8 cellular contexts compared by ENCODE assay signal in the genomic region with DNA sequence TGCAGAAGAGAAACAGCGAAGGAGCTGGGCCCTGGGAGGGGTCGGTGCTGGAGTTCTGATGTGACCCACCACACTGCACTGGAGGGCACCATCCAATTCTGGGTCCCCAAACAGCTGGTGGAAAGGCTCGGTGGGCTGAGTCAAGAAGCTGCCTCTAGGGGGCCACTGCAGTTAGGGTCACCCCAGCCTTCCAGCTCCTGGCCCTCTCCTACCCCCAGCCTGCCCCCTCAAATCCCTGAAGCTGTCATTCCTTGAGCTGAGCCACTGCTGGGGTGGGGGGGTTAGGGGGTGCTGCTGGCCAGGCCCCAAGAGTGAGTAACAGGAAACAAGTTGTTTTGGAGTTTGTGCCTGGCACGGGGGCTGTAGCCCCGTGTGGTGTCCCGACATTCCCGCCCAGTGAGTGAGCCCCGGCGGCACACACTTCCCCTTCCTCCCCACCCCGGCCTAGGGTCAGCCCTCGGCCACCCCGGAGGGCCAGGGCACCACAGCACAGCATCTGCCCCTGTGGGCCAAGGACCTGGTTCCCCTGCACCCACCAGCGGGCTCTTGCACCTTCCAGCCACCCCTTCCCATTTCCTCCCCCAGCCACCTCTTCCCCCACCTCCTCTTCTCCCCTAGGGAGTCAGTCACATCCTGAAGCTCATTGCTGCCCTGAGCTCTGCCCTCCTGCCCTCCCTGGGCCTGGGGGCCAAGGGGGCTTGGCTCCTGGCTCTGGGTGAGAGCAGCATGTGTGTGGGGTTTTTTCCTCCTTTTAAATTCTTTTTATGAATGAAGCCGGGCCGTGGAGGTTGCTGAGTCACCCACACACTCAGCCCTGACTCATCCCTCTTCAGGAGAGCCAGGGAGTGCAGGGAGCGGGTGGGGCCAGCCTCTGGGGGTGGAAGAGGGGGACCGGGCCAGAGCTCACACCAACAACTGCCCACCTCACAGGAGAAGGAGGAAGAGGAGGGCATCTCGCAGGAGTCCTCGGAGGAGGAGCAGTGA. TPM values are rescaled to one million over a fixed set of nuclear protein-coding genes. Genes with fewer than 3 reads are reported as not detected.
DNase-seq lines count a peak whose midpoint lies in the region; ATAC-seq, FAIRE-seq and TF ChIP-seq lines count a peak whose summit lies in the region.

No MANE protein-coding gene starts in this region.

- peaks cover 5% of the 10 kb centered on the region for H3K9me1 ChIP-seq in K562 (ENCODE audit: control insufficient read depth, insufficient read depth, low read length)

- POLR2A ChIA-PET in A549 (lab: Yijun Ruan, JAX): interaction anchor here (0.5 to 1.3 kb wide), 6 partner anchors 10 to 171 kb away, joined by 3 to 6 read pairs (median 4); no protein-coding TSS in a partner anchor
- POLR2A ChIA-PET in K562 (lab: Yijun Ruan, JAX): interaction anchor here (0.5 to 1.9 kb wide), 9 partner anchors 15 to 1359 kb away, joined by 3 to 10 read pairs (median 7); no protein-coding TSS in a partner anchor

- CTCF ChIA-PET in A549 (lab: Yijun Ruan, JAX) (interaction anchor here (0.6 to 3.9 kb wide), 8 partner anchors 10 to 365 kb away, joined by 3 to 19 read pairs (median 4); a partner anchor contains a TSS), K562 (lab: Yijun Ruan, JAX; ENCODE audit: low intra/inter-chr PET ratio) (interaction anchor here (0.8 kb wide), 1 partner anchor 54 kb away, joined by 4 read pairs; no protein-coding TSS in a partner anchor)

- ATAC-seq in A549 (peak; percentile 55 to 67), K562 (peak; percentile 70), GM21515 (IDR thresholded peaks at IDR 0.05; ENCODE audit: unreplicated experiment) (no peak)

- TF ChIP-seq CTCF in A549 (IDR thresholded peaks at IDR 0.05) (peak; percentile 19; the same call in 2 of the 3 replicates), GM12874 (IDR thresholded peaks at IDR 0.05; ENCODE audit: insufficient read depth, low read depth, low read length) (peak; percentile 59), K562 (IDR thresholded peaks at IDR 0.05 in 2 of 3, conservative IDR thresholded peaks at IDR 0.05 in 1 of 3; ENCODE audit: insufficient read depth in 2 of 3, low read depth in 1 of 3, low read length in 3 of 3) (peak; percentile 57 to 77 (median 61))

- H3K9me3 ChIP-seq in A549 (no peaks in the 10 kb centered on the region), SJCRH30 (replicated peaks) (no peaks in the 10 kb centered on the region), K562 (replicated peaks; ENCODE audit: control insufficient read depth, insufficient read depth, low read depth, low read length) (no peaks in the 10 kb centered on the region)

- no peak overlapping the region for H2AFZ ChIP-seq in K562 (ENCODE audit: low read depth, low read length)

- H3K27me3 ChIP-seq in SJCRH30 (no peaks in the 10 kb centered on the region), K562 (ENCODE audit: control insufficient read depth in 2 of 2, insufficient read depth in 2 of 2, low read length in 2 of 2) (no peaks in the 10 kb centered on the region; a peak in 1 of 5 replicates)

- H3K4me1 ChIP-seq in A549 (peaks cover 88% of the 10 kb centered on the region), SJCRH30 (peaks cover 20% of the 10 kb centered on the region; the same call in 1 of the 2 replicates), K562 (replicated peaks in 1 of 2; ENCODE audit: control insufficient read depth in 2 of 2, insufficient read depth in 2 of 2, low read length in 2 of 2) (peaks cover 73 to 82% of the 10 kb centered on the region in 2 experiments)

- peak overlapping the region; percentile 93 to 97 for H3K27ac ChIP-seq in A549
- H3K27ac ChIP-seq in SJCRH30: peak overlapping the region; percentile 71
- peak overlapping the region; percentile 76 for H3K27ac ChIP-seq in K562 (ENCODE audit: extremely low read depth, low read depth, low read length)

- peak overlapping the region; percentile 49 to 90; a peak in 3 of 4 replicates for H3K9ac ChIP-seq in K562 (ENCODE audit: insufficient read depth in 1 of 2, low read depth in 2 of 2, low read length in 2 of 2)

- H3K4me3 ChIP-seq in A549: peak overlapping the region; percentile 22; the same call in 2 of the 3 replicates
- H3K4me3 ChIP-seq in SJCRH30: no peak overlapping the region
- H3K4me3 ChIP-seq in K562: no peak overlapping the region

- H3K79me2 ChIP-seq in K562 (ENCODE audit: control insufficient read depth, insufficient read depth, low read length): peaks cover 68% of the 10 kb centered on the region

- H4K20me1 ChIP-seq in K562 (replicated peaks; ENCODE audit: control insufficient read depth, insufficient read depth, low read length): peaks cover 57% of the 10 kb centered on the region

- 3% methylated on average over 12 of the region's 19 CpGs for WGBS in A549 (ENCODE audit: missing lambda C conversion rate)
- 11% methylated on average over 16 of the region's 19 CpGs for WGBS in K562 (ENCODE audit: insufficient coverage, low coverage, missing lambda C conversion rate)

- peak; percentile 12 to 49; a peak in 2 of 5 replicates for TF ChIP-seq EP300 in A549 (IDR thresholded peaks at IDR 0.05)
- peak; percentile 66 for TF ChIP-seq EP300 in K562 (IDR thresholded peaks at IDR 0.05; ENCODE audit: low read length)

- peak overlapping the region; percentile 91 for H3K4me2 ChIP-seq in A549
- peak overlapping the region; percentile 20 for H3K4me2 ChIP-seq in K562 (ENCODE audit: insufficient read depth, low read length)

- FAIRE-seq in A549 (lab: Jason Lieb, UNC) (no peak), K562 (lab: Jason Lieb, UNC) (peak; percentile 90)

- no TSS peak for BruUV-seq in K562 (replicated peaks; lab: Mats Ljungman, UMichigan)

- H3K36me3 ChIP-seq in SJCRH30 (peaks cover 7% of the 10 kb centered on the region), K562 (ENCODE audit: control insufficient read depth, insufficient read depth, low read length) (peaks cover 78% of the 10 kb centered on the region)

- TF ChIP-seq POLR2A in A549 (IDR thresholded peaks at IDR 0.05; ENCODE audit: low read length): no peak
- TF ChIP-seq POLR2A in K562 (conservative IDR thresholded peaks at IDR 0.05): peak; percentile 66

- TF ChIP-seq RAD21 in A549 (conservative IDR thresholded peaks at IDR 0.05 in 1 of 2, IDR thresholded peaks at IDR 0.05 in 1 of 2) (no peak), K562 (CRISPR knock-in tag; conservative IDR thresholded peaks at IDR 0.05 in 1 of 2, IDR thresholded peaks at IDR 0.05 in 1 of 2) (peak; percentile 24 to 25; a peak in 2 of 4 replicates)

- in situ Hi-C loops in K562 (cut with MboI): no loop called here

- intact Hi-C loops in K562 (cut with micrococcal nuclease): loop anchor here (5.0 kb wide), 1 partner anchor 187 kb away; no protein-coding TSS in a partner anchor

- DNase-seq in A549 (ENCODE audit: low read depth in 1 of 2, low spot score in 1 of 2) (peak; percentile 80 to 91), SJCRH30 (peak; percentile 67 to 74), K562 (ENCODE audit: extremely low read depth in 1 of 4, low spot score in 3 of 4) (peak; percentile 84 to 94 (median 88)), inferior parietal cortex (ENCODE audit: extremely low spot score) (peak; percentile 47), cortex of kidney (lab: John Stamatoyannopoulos, UW) (no peak)
- peak; percentile 80 for DNase-seq in stimulated activated CD4-positive, alpha-beta T cell treated with anti-CD3 and anti-CD28 coated beads, Interleukin-4, amount 100 ng/mL, for 24 hours

RNA-seq across cellular contexts. Expression of a gene that starts 4.6 kb away (rescaled TPM):
- polyA plus RNA-seq in A549 (2011; rRNA removed) (8.1 and 11.0 TPM in 2 replicates), A549 (2017; fragmentation: RNase III; extraction: RNeasy Plus Mini Kit Qiagen cat#74134 plus additional on column Dnase treatment) (13.2 to 15.4 TPM (median 15.0 TPM) in 3 replicates), K562 (2011; rRNA removed) (29.1 and 74.4 TPM in 2 replicates), K562 (2014; fragmentation: Illumina TruSeq; extraction: Trizol) (20.9 and 39.0 TPM in 2 replicates), K562 (2014; fragmentation: Nextera tagmentation; extraction: Ambion mirVana) (10 to 100 TPM; 13.1 to 13.7 TPM), K562 (2014; rRNA removed) (34.9 and 36.7 TPM in 2 replicates)
- 22.5 and 26.3 TPM in 2 replicates for polyA plus RNA-seq in A549 (2012; cell fraction: cytosol; rRNA removed)
- 24.9 and 27.1 TPM in 2 replicates for polyA plus RNA-seq in A549 (2012; cell fraction: nucleus; rRNA removed)
- 8.6 and 11.5 TPM in 2 replicates for polyA minus RNA-seq in A549 (2011; rRNA and poly(A)+ RNA removed)
- total RNA-seq in SJCRH30 (2014; rRNA removed; shearing (Covaris generic)): 3.1 and 3.2 TPM in 2 replicates
- total RNA-seq in K562 (2011; cell fraction: chromatin; rRNA removed; ENCODE audit: low replicate concordance): 9.6 and 43.3 TPM in 2 replicates
- total RNA-seq in K562 (2011; cell fraction: nucleolus; rRNA removed): 62.9 and 65.8 TPM in 2 replicates
- 33.6 and 43.7 TPM in 2 replicates for total RNA-seq in K562 (2011; cell fraction: nucleoplasm; rRNA removed)
- total RNA-seq in K562 (2014; rRNA removed) (31.8 and 42.1 TPM in 2 replicates), K562 (2014; rRNA removed; fragmentation: Illumina TruSeq; extraction: Trizol) (4.6 and 6.5 TPM in 2 replicates), K562 (2015; rRNA removed; fragmentation: Illumina TruSeq; extraction: Trizol) (18.2 and 21.9 TPM in 2 replicates), K562 (2021) (30.1 and 35.5 TPM in 2 replicates)
- 106 and 151 TPM in 2 replicates for polyA plus RNA-seq in K562 (2011; cell fraction: cytosol; rRNA removed)
- 87.3 and 88.9 TPM in 2 replicates for polyA plus RNA-seq in K562 (2011; cell fraction: nucleus; rRNA removed)
- 43.9 and 73.7 TPM in 2 replicates for polyA plus RNA-seq in K562 (2012)
- 10.5 and 14.6 TPM in 2 replicates for polyA minus RNA-seq in K562 (2011; rRNA and poly(A)+ RNA removed)
- polyA minus RNA-seq in K562 (2011; cell fraction: cytosol; rRNA and poly(A)+ RNA removed): 18.3 and 35.8 TPM in 2 replicates
- 43.4 and 63.9 TPM in 2 replicates for polyA minus RNA-seq in K562 (2011; cell fraction: nucleus; rRNA and poly(A)+ RNA removed)

RNA-seq across cellular contexts. Expression of a gene that starts 7.5 kb away (rescaled TPM):
- polyA plus RNA-seq in A549 (2011; rRNA removed) (119 and 127 TPM in 2 replicates), A549 (2017; fragmentation: RNase III; extraction: RNeasy Plus Mini Kit Qiagen cat#74134 plus additional on column Dnase treatment) (241 to 280 TPM (median 249 TPM) in 3 replicates), K562 (2011; rRNA removed) (205 and 451 TPM in 2 replicates), K562 (2014; fragmentation: Illumina TruSeq; extraction: Trizol) (1,608 and 1,897 TPM in 2 replicates), K562 (2014; fragmentation: Nextera tagmentation; extraction: Ambion mirVana) (10 to 100 TPM; 27.8 to 58.8 TPM), K562 (2014; rRNA removed) (1,026 and 1,125 TPM in 2 replicates)
- polyA plus RNA-seq in A549 (2012; cell fraction: cytosol; rRNA removed): 344 and 469 TPM in 2 replicates
- polyA plus RNA-seq in A549 (2012; cell fraction: nucleus; rRNA removed): 259 and 338 TPM in 2 replicates
- 88.2 and 109 TPM in 2 replicates for polyA minus RNA-seq in A549 (2011; rRNA and poly(A)+ RNA removed)
- total RNA-seq in SJCRH30 (2014; rRNA removed; shearing (Covaris generic)): 126 and 129 TPM in 2 replicates
- total RNA-seq in K562 (2011; cell fraction: chromatin; rRNA removed; ENCODE audit: low replicate concordance): 30.6 and 67.6 TPM in 2 replicates
- 97.4 and 98.8 TPM in 2 replicates for total RNA-seq in K562 (2011; cell fraction: nucleolus; rRNA removed)
- 112 and 202 TPM in 2 replicates for total RNA-seq in K562 (2011; cell fraction: nucleoplasm; rRNA removed)
- total RNA-seq in K562 (2014; rRNA removed) (1,004 and 1,256 TPM in 2 replicates), K562 (2014; rRNA removed; fragmentation: Illumina TruSeq; extraction: Trizol) (270 and 326 TPM in 2 replicates), K562 (2015; rRNA removed; fragmentation: Illumina TruSeq; extraction: Trizol) (594 and 609 TPM in 2 replicates), K562 (2021) (1,947 and 1,950 TPM in 2 replicates)
- polyA plus RNA-seq in K562 (2011; cell fraction: cytosol; rRNA removed): 348 and 767 TPM in 2 replicates
- polyA plus RNA-seq in K562 (2011; cell fraction: nucleus; rRNA removed): 229 and 367 TPM in 2 replicates
- polyA plus RNA-seq in K562 (2012): 830 and 1,263 TPM in 2 replicates
- polyA minus RNA-seq in K562 (2011; rRNA and poly(A)+ RNA removed): 66.3 and 71.3 TPM in 2 replicates
- 364 and 449 TPM in 2 replicates for polyA minus RNA-seq in K562 (2011; cell fraction: cytosol; rRNA and poly(A)+ RNA removed)
- polyA minus RNA-seq in K562 (2011; cell fraction: nucleus; rRNA and poly(A)+ RNA removed): 49.0 and 60.6 TPM in 2 replicates
